In the genomic region with DNA sequence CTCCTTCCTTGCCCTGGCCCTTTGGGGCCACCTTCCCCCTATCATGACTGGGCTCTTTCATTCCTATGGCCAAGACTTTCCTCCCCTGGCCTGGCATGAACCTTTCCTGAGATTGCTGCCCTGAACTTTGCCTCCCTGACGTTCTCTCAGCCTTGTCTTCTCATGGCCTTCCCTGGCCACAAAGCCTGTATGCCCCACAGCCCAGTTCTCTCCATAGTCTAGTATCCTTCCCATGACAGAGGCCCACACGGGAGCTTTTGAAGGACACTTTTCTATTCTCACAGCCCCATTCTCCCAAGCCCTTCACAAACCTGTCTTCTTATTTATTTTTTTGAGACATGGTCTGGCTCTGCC, we compare ENCODE assay signal across 15 cellular contexts. TPM values are rescaled to one million over a fixed set of nuclear protein-coding genes. Genes with fewer than 3 reads are reported as not detected.
A peak's percentile ranks its signal among the peaks of the same experiment; 100 is the strongest.
DNase-seq lines count a peak whose midpoint lies in the region; ATAC-seq and TF ChIP-seq lines count a peak whose summit lies in the region.
"Had no signal": no experiment of that assay in that cellular context is flagged by ENCODE, and none has a peak within 500 bp of the region (broad histone marks: within the 10 kb centered on the region; RNA-seq: fewer than 3 reads in every experiment).

No MANE protein-coding gene starts in this region.

- DNase-seq in activated CD8-positive, alpha-beta memory T cell treated with anti-CD3 and anti-CD28 coated beads, Interleukin-2, amount 10 ng/mL, durations not matched to agents 7 days and 5 days: no peak
- DNase-seq in activated CD8-positive, alpha-beta memory T cell treated with anti-CD3 and anti-CD28 coated beads, Interleukin-2, amount 50 U/mL, for 4 hours: no peak
- no peak for DNase-seq in activated CD4-positive, alpha-beta memory T cell treated with anti-CD3 and anti-CD28 coated beads for 36 hours
- DNase-seq in effector CD4-positive, alpha-beta T cell: no peak
- DNase-seq in NCI-H187 (lab: John Stamatoyannopoulos, UW): no peak
- DNase-seq: activated gamma-delta T cell treated with Interleukin-2 at 50 U/mL for 16 hours; stimulated activated CD4-positive, alpha-beta T cell treated with anti-CD3 and anti-CD28 coated beads, Interleukin-2, amount 100 ng/mL, for 48 hours had no signal

- H3K27me3 ChIP-seq in gastroesophageal sphincter: no peaks in the 10 kb centered on the region
- H3K27me3 ChIP-seq: suprapubic skin had no signal

- peaks cover 0 to 61% of the 10 kb centered on the region in 2 donors for H3K36me3 ChIP-seq in gastroesophageal sphincter

- CTCF ChIA-PET in activated CD8-positive, alpha-beta memory T cell treated with anti-CD3 and anti-CD28 coated beads, Interleukin-2, amount 10 ng/mL, durations not matched to agents 7 days and 5 days (lab: Charles Lee): interaction anchor here (0.9 to 17.6 kb wide), 10 partner anchors 8 to 169 kb away, joined by 3 to 709 read pairs (median 7); a partner anchor contains a TSS
- CTCF ChIA-PET in activated CD4-positive, alpha-beta memory T cell treated with anti-CD3 and anti-CD28 coated beads for 36 hours (lab: Charles Lee): interaction anchor here (1.4 to 5.1 kb wide), 7 partner anchors 10 to 66 kb away, joined by 4 to 63 read pairs (median 6); a partner anchor contains a TSS

- H3K4me1 ChIP-seq in gastroesophageal sphincter: peaks cover 0 to 93% (median 33%) of the 10 kb centered on the region in 3 donors

- TF ChIP-seq CTCF in gastroesophageal sphincter (IDR thresholded peaks at IDR 0.05): no peak

- H3K4me3 Mint-ChIP-seq in activated CD8-positive, alpha-beta memory T cell treated with anti-CD3 and anti-CD28 coated beads, Interleukin-2, amount 10 ng/mL, durations not matched to agents 7 days and 5 days: no peak overlapping the region
- H3K4me3 Mint-ChIP-seq in activated CD4-positive, alpha-beta memory T cell treated with anti-CD3 and anti-CD28 coated beads for 36 hours: peak overlapping the region; percentile 4
- H3K4me3 Mint-ChIP-seq in stimulated activated memory B cell treated with anti-CD40 and anti-IgM and Interleukin-4, amounts not matched to agents 10 μg/mL and 1 μg/mL and 100 μg/mL, for 72 hours: peak overlapping the region; percentile 28

- TF ChIP-seq POLR2A in gastroesophageal sphincter (IDR thresholded peaks at IDR 0.05): no peak

- peaks cover 25% of the 10 kb centered on the region for H3K36me3 Mint-ChIP-seq in activated CD8-positive, alpha-beta memory T cell treated with anti-CD3 and anti-CD28 coated beads, Interleukin-2, amount 10 ng/mL, durations not matched to agents 7 days and 5 days
- H3K36me3 Mint-ChIP-seq in activated CD4-positive, alpha-beta memory T cell treated with anti-CD3 and anti-CD28 coated beads for 36 hours: peaks cover 26% of the 10 kb centered on the region
- H3K36me3 Mint-ChIP-seq in stimulated activated memory B cell treated with anti-CD40 and anti-IgM and Interleukin-4, amounts not matched to agents 10 μg/mL and 1 μg/mL and 100 μg/mL, for 72 hours: peaks cover 57% of the 10 kb centered on the region

- POLR2A ChIA-PET in activated CD4-positive, alpha-beta memory T cell treated with anti-CD3 and anti-CD28 coated beads for 36 hours (lab: Charles Lee): interaction anchor here (0.9 to 3.2 kb wide), 9 partner anchors 10 to 87 kb away, joined by 3 to 19 read pairs (median 5); a partner anchor contains a TSS

- WGBS in gastroesophageal sphincter (ENCODE audit: low coverage in 1 of 2), 2 donors: 51 to 83% methylated on average over 2 of the region's 2 CpGs

- TF ChIP-seq EP300 in gastroesophageal sphincter (IDR thresholded peaks at IDR 0.05): no peak

- no peak for ATAC-seq in activated CD8-positive, alpha-beta memory T cell treated with anti-CD3 and anti-CD28 coated beads, Interleukin-2, amount 10 ng/mL, durations not matched to agents 7 days and 5 days
- ATAC-seq in gastroesophageal sphincter (no peak), HG03571 (IDR thresholded peaks at IDR 0.05; ENCODE audit: unreplicated experiment) (no peak)
- no peak for ATAC-seq in stimulated activated memory B cell treated with anti-CD40 and anti-IgM and Interleukin-4, amounts not matched to agents 10 μg/mL and 1 μg/mL and 100 μg/mL, for 72 hours
- ATAC-seq: left lobe of liver had no signal

- no peaks in the 10 kb centered on the region for H3K9me3 Mint-ChIP-seq in activated CD8-positive, alpha-beta memory T cell treated with anti-CD3 and anti-CD28 coated beads, Interleukin-2, amount 10 ng/mL, durations not matched to agents 7 days and 5 days (ENCODE audit: low read depth)
- H3K9me3 Mint-ChIP-seq in activated CD4-positive, alpha-beta memory T cell treated with anti-CD3 and anti-CD28 coated beads for 36 hours: no peaks in the 10 kb centered on the region
- H3K9me3 Mint-ChIP-seq in stimulated activated memory B cell treated with anti-CD40 and anti-IgM and Interleukin-4, amounts not matched to agents 10 μg/mL and 1 μg/mL and 100 μg/mL, for 72 hours: no peaks in the 10 kb centered on the region

- peaks cover 4% of the 10 kb centered on the region for H3K27me3 Mint-ChIP-seq in activated CD8-positive, alpha-beta memory T cell treated with anti-CD3 and anti-CD28 coated beads, Interleukin-2, amount 10 ng/mL, durations not matched to agents 7 days and 5 days
- H3K27me3 Mint-ChIP-seq in activated CD4-positive, alpha-beta memory T cell treated with anti-CD3 and anti-CD28 coated beads for 36 hours: peaks cover 6% of the 10 kb centered on the region
- H3K27me3 Mint-ChIP-seq in stimulated activated memory B cell treated with anti-CD40 and anti-IgM and Interleukin-4, amounts not matched to agents 10 μg/mL and 1 μg/mL and 100 μg/mL, for 72 hours: no peaks in the 10 kb centered on the region

- H3K4me3 ChIP-seq in gastroesophageal sphincter: no peak overlapping the region
- H3K4me3 ChIP-seq: prostate gland, suprapubic skin had no signal

- no peaks in the 10 kb centered on the region for H3K9me3 ChIP-seq in gastroesophageal sphincter
- H3K9me3 ChIP-seq: prostate gland, suprapubic skin had no signal

- H3K4me1 Mint-ChIP-seq in activated CD8-positive, alpha-beta memory T cell treated with anti-CD3 and anti-CD28 coated beads, Interleukin-2, amount 10 ng/mL, durations not matched to agents 7 days and 5 days: peaks cover 46% of the 10 kb centered on the region
- H3K4me1 Mint-ChIP-seq in activated CD4-positive, alpha-beta memory T cell treated with anti-CD3 and anti-CD28 coated beads for 36 hours (ENCODE audit: low read depth): peaks cover 45% of the 10 kb centered on the region
- peaks cover 69% of the 10 kb centered on the region for H3K4me1 Mint-ChIP-seq in stimulated activated memory B cell treated with anti-CD40 and anti-IgM and Interleukin-4, amounts not matched to agents 10 μg/mL and 1 μg/mL and 100 μg/mL, for 72 hours

- H3K27ac Mint-ChIP-seq in activated CD8-positive, alpha-beta memory T cell treated with anti-CD3 and anti-CD28 coated beads, Interleukin-2, amount 10 ng/mL, durations not matched to agents 7 days and 5 days: peak overlapping the region; percentile 63
- H3K27ac Mint-ChIP-seq in activated CD4-positive, alpha-beta memory T cell treated with anti-CD3 and anti-CD28 coated beads for 36 hours: peak overlapping the region; percentile 94
- peak overlapping the region; percentile 96 for H3K27ac Mint-ChIP-seq in stimulated activated memory B cell treated with anti-CD40 and anti-IgM and Interleukin-4, amounts not matched to agents 10 μg/mL and 1 μg/mL and 100 μg/mL, for 72 hours

- intact Hi-C loops in activated CD4-positive, alpha-beta memory T cell treated with anti-CD3 and anti-CD28 coated beads for 36 hours (cut with micrococcal nuclease): no loop called here

- H3K27ac ChIP-seq in gastroesophageal sphincter: peak overlapping the region in 3 of 4 donors; percentile 91 to 96 (median 91)

RNA-seq across cellular contexts. Expression of a gene that starts 4.5 kb away (rescaled TPM):
- total RNA-seq in activated CD8-positive, alpha-beta memory T cell treated with anti-CD3 and anti-CD28 coated beads, Interleukin-2, amount 10 ng/mL, durations not matched to agents 7 days and 5 days: not detected
- total RNA-seq in activated CD4-positive, alpha-beta memory T cell treated with anti-CD3 and anti-CD28 coated beads for 36 hours: not detected
- not detected for total RNA-seq in gastroesophageal sphincter
- total RNA-seq: glomerular endothelial cell, left lobe of liver, NCI-H460, prostate gland, suprapubic skin had no signal

RNA-seq across cellular contexts. Expression of a gene that starts 4.7 kb away (rescaled TPM):
- 100 to 1,000 TPM; 120 to 132 TPM for total RNA-seq in activated CD8-positive, alpha-beta memory T cell treated with anti-CD3 and anti-CD28 coated beads, Interleukin-2, amount 10 ng/mL, durations not matched to agents 7 days and 5 days
- total RNA-seq in activated CD4-positive, alpha-beta memory T cell treated with anti-CD3 and anti-CD28 coated beads for 36 hours: 100 to 1,000 TPM; 257 to 272 TPM
- total RNA-seq in gastroesophageal sphincter: 100 to 1,000 TPM; 172 to 521 (median 367) TPM

RNA-seq across cellular contexts. Expression of a gene that starts 11.4 kb away (rescaled TPM):
- 10 to 100 TPM; 38.3 to 40.1 TPM for total RNA-seq in activated CD8-positive, alpha-beta memory T cell treated with anti-CD3 and anti-CD28 coated beads, Interleukin-2, amount 10 ng/mL, durations not matched to agents 7 days and 5 days
- 10 to 100 TPM; 34.8 to 37.8 TPM for total RNA-seq in activated CD4-positive, alpha-beta memory T cell treated with anti-CD3 and anti-CD28 coated beads for 36 hours
- total RNA-seq in gastroesophageal sphincter: 100 to 1,000 TPM in 2 of 4 donors, 10 to 100 TPM in 2; 49.0 to 136 (median 95.2) TPM

RNA-seq across cellular contexts. Expression of a gene that starts 12.0 kb away (rescaled TPM):
- total RNA-seq in activated CD8-positive, alpha-beta memory T cell treated with anti-CD3 and anti-CD28 coated beads, Interleukin-2, amount 10 ng/mL, durations not matched to agents 7 days and 5 days: 100 to 1,000 TPM; 283 to 367 TPM
- total RNA-seq in activated CD4-positive, alpha-beta memory T cell treated with anti-CD3 and anti-CD28 coated beads for 36 hours: 100 to 1,000 TPM; 321 to 324 TPM
- total RNA-seq in gastroesophageal sphincter: 10 to 100 TPM in 1 of 4 donors, 1 to 10 TPM in 3; 2.6 to 15.9 (median 7.5) TPM

RNA-seq across cellular contexts. Expression of a gene that starts 24.8 kb away (rescaled TPM):
- 100 to 1,000 TPM; 106 to 171 TPM for total RNA-seq in activated CD8-positive, alpha-beta memory T cell treated with anti-CD3 and anti-CD28 coated beads, Interleukin-2, amount 10 ng/mL, durations not matched to agents 7 days and 5 days
- 100 to 1,000 TPM; 185 to 193 TPM for total RNA-seq in activated CD4-positive, alpha-beta memory T cell treated with anti-CD3 and anti-CD28 coated beads for 36 hours
- 10 to 100 TPM; 31.2 to 68.2 (median 43.5) TPM for total RNA-seq in gastroesophageal sphincter
